Comparison of ENCODE assay signal across 15 cellular contexts in genomic region chr15:44984144-44984543, GRCh38. TPM values are rescaled to one million over a fixed set of nuclear protein-coding genes. Genes with fewer than 3 reads are reported as not detected.
"Had no signal": no experiment of that assay in that cellular context is flagged by ENCODE, and none has a peak within 500 bp of the region (broad histone marks: within the 10 kb centered on the region; RNA-seq: fewer than 3 reads in every experiment).

No MANE protein-coding gene starts in this region.

RNA-seq across cellular contexts. Expression of gene TERB2, which starts 27.7 kb away (rescaled TPM):
- total RNA-seq: activated B cell treated with CpG ODN at 0.5 μM for 24 hours; activated CD4-positive, alpha-beta memory T cell treated with anti-CD3 and anti-CD28 coated beads, Interleukin-2, amount 10 ng/mL, durations not matched to agents 7 days and 5 days; activated CD4-positive, alpha-beta T cell treated with anti-CD3 and anti-CD28 coated beads, Interleukin-2, amount 10 ng/mL, durations not matched to agents 7 days and 5 days; activated CD8-positive, alpha-beta memory T cell treated with anti-CD3 and anti-CD28 coated beads, Interleukin-2, amount 10 ng/mL, durations not matched to agents 7 days and 5 days; activated CD8-positive, alpha-beta T cell treated with anti-CD3 and anti-CD28 coated beads, Interleukin-2, amount 10 ng/mL, durations not matched to agents 7 days and 5 days; activated naive CD4-positive, alpha-beta T cell treated with anti-CD3 and anti-CD28 coated beads, Interleukin-2, amount 50 U/mL, for 72 hours; activated naive CD8-positive, alpha-beta T cell treated with anti-CD3 and anti-CD28 coated beads for 36 hours; activated T-helper 2 cell treated with anti-CD3 and anti-CD28 coated beads, Interferon-gamma antibody, Interleukin-2, Interleukin-4, amounts not matched to agents 10 μg/mL and 5 μg/mL and 100 μg/mL, durations not matched to agents 14 hours and 24 hours and 36 hours; adrenal gland; aorta; astrocyte; body of pancreas; breast epithelium; cardiac septum; cerebellum had no signal
- polyA plus RNA-seq: adrenal gland, aorta had no signal
